Comparison of ENCODE assay signal across 1 cellular context in genomic region chr16:11231367-11231970, GRCh38.
TF ChIP-seq lines count a peak whose summit lies in the region.

No MANE protein-coding gene starts in this region.

TF ChIP-seq in IMR-90, 13 proteins besides CTCF, POLR2A, EP300 and RAD21:
- TF ChIP-seq RCOR1 (IDR thresholded peaks at IDR 0.05; ENCODE audit: insufficient replicate concordance, low read length) (no peak), CEBPB (IDR thresholded peaks at IDR 0.05; ENCODE audit: low read depth, low read length) (no peak), NFE2L2 (IDR thresholded peaks at IDR 0.05; ENCODE audit: low read depth, low read length) (no peak), SMC3 (IDR thresholded peaks at IDR 0.05; ENCODE audit: low read depth, low read length) (no peak), MAZ (IDR thresholded peaks at IDR 0.05; ENCODE audit: borderline replicate concordance, low read depth, low read length) (no peak), MXI1 (IDR thresholded peaks at IDR 0.05; ENCODE audit: borderline replicate concordance, low read depth, low read length) (no peak)
